Comparison of ENCODE assay signal across 1 cellular context in the genomic region with DNA sequence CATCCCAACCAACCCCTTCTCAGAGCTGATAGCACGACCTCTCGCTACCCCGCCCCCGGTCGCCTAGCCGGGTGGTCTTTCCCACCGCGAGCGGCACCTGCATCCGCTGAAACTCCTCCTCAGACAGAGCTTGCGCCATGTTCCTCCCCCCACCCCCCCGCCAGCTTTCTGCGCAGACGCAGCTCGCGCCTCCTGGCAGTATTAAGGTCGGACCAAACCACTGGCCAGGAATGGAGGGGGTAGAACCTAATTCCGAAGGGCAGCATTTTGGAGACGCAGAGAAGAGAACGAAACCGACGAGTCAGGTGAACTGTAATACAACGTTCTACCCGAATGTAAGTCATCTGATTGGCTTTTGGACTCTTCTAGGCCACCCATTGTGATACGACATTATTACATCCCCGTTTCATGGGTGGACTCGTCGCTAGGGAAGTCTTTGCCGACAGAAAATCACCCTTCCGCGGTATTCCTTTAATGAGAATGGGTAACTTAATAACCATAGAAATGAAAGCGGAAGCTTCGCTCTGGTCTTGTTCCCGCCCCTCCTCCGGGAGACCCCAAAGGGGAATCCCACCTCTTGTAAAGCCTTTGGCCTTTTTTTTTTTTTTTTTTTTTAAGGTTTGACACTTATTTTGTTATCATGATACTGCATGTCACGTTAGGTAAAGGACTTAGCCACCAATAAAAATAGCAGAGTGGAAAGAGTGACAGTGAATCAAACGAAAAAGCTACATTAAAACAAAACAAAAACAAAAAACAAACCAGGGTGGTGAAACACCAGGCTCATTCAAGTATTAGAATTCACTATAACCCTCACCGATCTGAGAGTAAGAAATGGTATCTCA.
TF ChIP-seq lines count a peak whose summit lies in the region.

A gene with protein sequence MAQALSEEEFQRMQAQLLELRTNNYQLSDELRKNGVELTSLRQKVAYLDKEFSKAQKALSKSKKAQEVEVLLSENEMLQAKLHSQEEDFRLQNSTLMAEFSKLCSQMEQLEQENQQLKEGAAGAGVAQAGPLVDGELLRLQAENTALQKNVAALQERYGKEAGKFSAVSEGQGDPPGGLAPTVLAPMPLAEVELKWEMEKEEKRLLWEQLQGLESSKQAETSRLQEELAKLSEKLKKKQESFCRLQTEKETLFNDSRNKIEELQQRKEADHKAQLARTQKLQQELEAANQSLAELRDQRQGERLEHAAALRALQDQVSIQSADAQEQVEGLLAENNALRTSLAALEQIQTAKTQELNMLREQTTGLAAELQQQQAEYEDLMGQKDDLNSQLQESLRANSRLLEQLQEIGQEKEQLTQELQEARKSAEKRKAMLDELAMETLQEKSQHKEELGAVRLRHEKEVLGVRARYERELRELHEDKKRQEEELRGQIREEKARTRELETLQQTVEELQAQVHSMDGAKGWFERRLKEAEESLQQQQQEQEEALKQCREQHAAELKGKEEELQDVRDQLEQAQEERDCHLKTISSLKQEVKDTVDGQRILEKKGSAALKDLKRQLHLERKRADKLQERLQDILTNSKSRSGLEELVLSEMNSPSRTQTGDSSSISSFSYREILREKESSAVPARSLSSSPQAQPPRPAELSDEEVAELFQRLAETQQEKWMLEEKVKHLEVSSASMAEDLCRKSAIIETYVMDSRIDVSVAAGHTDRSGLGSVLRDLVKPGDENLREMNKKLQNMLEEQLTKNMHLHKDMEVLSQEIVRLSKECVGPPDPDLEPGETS (minus strand): TSS at position 174 of the 845 bp plus-strand sequence. CDS start 35 bp downstream, at position 139.

TF ChIP-seq in HEK293, 187 proteins besides CTCF, POLR2A, EP300 and RAD21 (continued from another document and continues in another):
- TF ChIP-seq, protein P1, sequence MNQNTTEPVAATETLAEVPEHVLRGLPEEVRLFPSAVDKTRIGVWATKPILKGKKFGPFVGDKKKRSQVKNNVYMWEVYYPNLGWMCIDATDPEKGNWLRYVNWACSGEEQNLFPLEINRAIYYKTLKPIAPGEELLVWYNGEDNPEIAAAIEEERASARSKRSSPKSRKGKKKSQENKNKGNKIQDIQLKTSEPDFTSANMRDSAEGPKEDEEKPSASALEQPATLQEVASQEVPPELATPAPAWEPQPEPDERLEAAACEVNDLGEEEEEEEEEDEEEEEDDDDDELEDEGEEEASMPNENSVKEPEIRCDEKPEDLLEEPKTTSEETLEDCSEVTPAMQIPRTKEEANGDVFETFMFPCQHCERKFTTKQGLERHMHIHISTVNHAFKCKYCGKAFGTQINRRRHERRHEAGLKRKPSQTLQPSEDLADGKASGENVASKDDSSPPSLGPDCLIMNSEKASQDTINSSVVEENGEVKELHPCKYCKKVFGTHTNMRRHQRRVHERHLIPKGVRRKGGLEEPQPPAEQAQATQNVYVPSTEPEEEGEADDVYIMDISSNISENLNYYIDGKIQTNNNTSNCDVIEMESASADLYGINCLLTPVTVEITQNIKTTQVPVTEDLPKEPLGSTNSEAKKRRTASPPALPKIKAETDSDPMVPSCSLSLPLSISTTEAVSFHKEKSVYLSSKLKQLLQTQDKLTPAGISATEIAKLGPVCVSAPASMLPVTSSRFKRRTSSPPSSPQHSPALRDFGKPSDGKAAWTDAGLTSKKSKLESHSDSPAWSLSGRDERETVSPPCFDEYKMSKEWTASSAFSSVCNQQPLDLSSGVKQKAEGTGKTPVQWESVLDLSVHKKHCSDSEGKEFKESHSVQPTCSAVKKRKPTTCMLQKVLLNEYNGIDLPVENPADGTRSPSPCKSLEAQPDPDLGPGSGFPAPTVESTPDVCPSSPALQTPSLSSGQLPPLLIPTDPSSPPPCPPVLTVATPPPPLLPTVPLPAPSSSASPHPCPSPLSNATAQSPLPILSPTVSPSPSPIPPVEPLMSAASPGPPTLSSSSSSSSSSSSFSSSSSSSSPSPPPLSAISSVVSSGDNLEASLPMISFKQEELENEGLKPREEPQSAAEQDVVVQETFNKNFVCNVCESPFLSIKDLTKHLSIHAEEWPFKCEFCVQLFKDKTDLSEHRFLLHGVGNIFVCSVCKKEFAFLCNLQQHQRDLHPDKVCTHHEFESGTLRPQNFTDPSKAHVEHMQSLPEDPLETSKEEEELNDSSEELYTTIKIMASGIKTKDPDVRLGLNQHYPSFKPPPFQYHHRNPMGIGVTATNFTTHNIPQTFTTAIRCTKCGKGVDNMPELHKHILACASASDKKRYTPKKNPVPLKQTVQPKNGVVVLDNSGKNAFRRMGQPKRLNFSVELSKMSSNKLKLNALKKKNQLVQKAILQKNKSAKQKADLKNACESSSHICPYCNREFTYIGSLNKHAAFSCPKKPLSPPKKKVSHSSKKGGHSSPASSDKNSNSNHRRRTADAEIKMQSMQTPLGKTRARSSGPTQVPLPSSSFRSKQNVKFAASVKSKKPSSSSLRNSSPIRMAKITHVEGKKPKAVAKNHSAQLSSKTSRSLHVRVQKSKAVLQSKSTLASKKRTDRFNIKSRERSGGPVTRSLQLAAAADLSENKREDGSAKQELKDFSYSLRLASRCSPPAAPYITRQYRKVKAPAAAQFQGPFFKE (tag by site-specific recombination; IDR thresholded peaks at IDR 0.05; ENCODE audit: borderline replicate concordance) = no peak
- TF ChIP-seq ZNF174 (tag by site-specific recombination; IDR thresholded peaks at IDR 0.05) (no peak), ZBTB48 (tag by site-specific recombination; IDR thresholded peaks at IDR 0.05) (no peak), GLIS2 (tag by site-specific recombination; IDR thresholded peaks at IDR 0.05) (peak; percentile 69), ZNF561 (tag by site-specific recombination; IDR thresholded peaks at IDR 0.05; ENCODE audit: borderline replicate concordance) (0 out of 2 replicates have a peak, but pooled peaks have one; percentile 32), ZNF239 (tag by site-specific recombination; IDR thresholded peaks at IDR 0.05) (no peak), ZNF830 (tag by site-specific recombination; IDR thresholded peaks at IDR 0.05; ENCODE audit: low read depth) (no peak), ZNF214 (tag by site-specific recombination; IDR thresholded peaks at IDR 0.05; ENCODE audit: borderline replicate concordance) (no peak), ZBTB17 (tag by site-specific recombination; IDR thresholded peaks at IDR 0.05) (0 out of 2 replicates have a peak, but pooled peaks have one; percentile 48), ZFHX2 (tag by site-specific recombination; conservative IDR thresholded peaks at IDR 0.05) (no peak), YY2 (tag by site-specific recombination; IDR thresholded peaks at IDR 0.05) (peak; percentile 75), GLI2 (tag by site-specific recombination; IDR thresholded peaks at IDR 0.05; ENCODE audit: borderline replicate concordance, low read depth) (no peak), ZNF555 (tag by site-specific recombination; conservative IDR thresholded peaks at IDR 0.05) (no peak), ZNF660 (tag by site-specific recombination; IDR thresholded peaks at IDR 0.05) (peak; percentile 75; the same call in 1 of the 2 replicates), ZSCAN23 (tag by site-specific recombination; IDR thresholded peaks at IDR 0.05) (no peak), ZNF76 (tag by site-specific recombination; IDR thresholded peaks at IDR 0.05; ENCODE audit: borderline replicate concordance, low read depth) (no peak), ZNF596 (tag by site-specific recombination; IDR thresholded peaks at IDR 0.05) (no peak), ZNF626 (tag by site-specific recombination; IDR thresholded peaks at IDR 0.05) (no peak), TCF7L2 (IDR thresholded peaks at IDR 0.05; ENCODE audit: borderline replicate concordance, low read depth, low read length) (no peak), ZNF341 (tag by site-specific recombination; IDR thresholded peaks at IDR 0.05; ENCODE audit: low read depth) (no peak), ZNF48 (tag by site-specific recombination; IDR thresholded peaks at IDR 0.05) (no peak), KLF10 (tag by site-specific recombination; IDR thresholded peaks at IDR 0.05) (peak; percentile 37; the same call in 1 of the 2 replicates), ZNF514 (tag by site-specific recombination; IDR thresholded peaks at IDR 0.05) (no peak), SP7 (tag by site-specific recombination; IDR thresholded peaks at IDR 0.05) (peak; percentile 68), ZNF211 (tag by site-specific recombination; IDR thresholded peaks at IDR 0.05; ENCODE audit: low read depth) (no peak)
- TF ChIP-seq, protein P2, sequence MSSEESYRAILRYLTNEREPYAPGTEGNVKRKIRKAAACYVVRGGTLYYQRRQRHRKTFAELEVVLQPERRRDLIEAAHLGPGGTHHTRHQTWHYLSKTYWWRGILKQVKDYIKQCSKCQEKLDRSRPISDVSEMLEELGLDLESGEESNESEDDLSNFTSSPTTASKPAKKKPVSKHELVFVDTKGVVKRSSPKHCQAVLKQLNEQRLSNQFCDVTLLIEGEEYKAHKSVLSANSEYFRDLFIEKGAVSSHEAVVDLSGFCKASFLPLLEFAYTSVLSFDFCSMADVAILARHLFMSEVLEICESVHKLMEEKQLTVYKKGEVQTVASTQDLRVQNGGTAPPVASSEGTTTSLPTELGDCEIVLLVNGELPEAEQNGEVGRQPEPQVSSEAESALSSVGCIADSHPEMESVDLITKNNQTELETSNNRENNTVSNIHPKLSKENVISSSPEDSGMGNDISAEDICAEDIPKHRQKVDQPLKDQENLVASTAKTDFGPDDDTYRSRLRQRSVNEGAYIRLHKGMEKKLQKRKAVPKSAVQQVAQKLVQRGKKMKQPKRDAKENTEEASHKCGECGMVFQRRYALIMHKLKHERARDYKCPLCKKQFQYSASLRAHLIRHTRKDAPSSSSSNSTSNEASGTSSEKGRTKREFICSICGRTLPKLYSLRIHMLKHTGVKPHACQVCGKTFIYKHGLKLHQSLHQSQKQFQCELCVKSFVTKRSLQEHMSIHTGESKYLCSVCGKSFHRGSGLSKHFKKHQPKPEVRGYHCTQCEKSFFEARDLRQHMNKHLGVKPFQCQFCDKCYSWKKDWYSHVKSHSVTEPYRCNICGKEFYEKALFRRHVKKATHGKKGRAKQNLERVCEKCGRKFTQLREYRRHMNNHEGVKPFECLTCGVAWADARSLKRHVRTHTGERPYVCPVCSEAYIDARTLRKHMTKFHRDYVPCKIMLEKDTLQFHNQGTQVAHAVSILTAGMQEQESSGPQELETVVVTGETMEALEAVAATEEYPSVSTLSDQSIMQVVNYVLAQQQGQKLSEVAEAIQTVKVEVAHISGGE (tag by site-specific recombination; conservative IDR thresholded peaks at IDR 0.05; ENCODE audit: low read depth) = no peak; the same call in 1 of the 2 replicates
- TF ChIP-seq, protein P3, sequence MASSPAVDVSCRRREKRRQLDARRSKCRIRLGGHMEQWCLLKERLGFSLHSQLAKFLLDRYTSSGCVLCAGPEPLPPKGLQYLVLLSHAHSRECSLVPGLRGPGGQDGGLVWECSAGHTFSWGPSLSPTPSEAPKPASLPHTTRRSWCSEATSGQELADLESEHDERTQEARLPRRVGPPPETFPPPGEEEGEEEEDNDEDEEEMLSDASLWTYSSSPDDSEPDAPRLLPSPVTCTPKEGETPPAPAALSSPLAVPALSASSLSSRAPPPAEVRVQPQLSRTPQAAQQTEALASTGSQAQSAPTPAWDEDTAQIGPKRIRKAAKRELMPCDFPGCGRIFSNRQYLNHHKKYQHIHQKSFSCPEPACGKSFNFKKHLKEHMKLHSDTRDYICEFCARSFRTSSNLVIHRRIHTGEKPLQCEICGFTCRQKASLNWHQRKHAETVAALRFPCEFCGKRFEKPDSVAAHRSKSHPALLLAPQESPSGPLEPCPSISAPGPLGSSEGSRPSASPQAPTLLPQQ (tag by site-specific recombination; IDR thresholded peaks at IDR 0.05) = 0 out of 2 replicates have a peak, but pooled peaks have one; percentile 39
- TF ChIP-seq, protein P4, sequence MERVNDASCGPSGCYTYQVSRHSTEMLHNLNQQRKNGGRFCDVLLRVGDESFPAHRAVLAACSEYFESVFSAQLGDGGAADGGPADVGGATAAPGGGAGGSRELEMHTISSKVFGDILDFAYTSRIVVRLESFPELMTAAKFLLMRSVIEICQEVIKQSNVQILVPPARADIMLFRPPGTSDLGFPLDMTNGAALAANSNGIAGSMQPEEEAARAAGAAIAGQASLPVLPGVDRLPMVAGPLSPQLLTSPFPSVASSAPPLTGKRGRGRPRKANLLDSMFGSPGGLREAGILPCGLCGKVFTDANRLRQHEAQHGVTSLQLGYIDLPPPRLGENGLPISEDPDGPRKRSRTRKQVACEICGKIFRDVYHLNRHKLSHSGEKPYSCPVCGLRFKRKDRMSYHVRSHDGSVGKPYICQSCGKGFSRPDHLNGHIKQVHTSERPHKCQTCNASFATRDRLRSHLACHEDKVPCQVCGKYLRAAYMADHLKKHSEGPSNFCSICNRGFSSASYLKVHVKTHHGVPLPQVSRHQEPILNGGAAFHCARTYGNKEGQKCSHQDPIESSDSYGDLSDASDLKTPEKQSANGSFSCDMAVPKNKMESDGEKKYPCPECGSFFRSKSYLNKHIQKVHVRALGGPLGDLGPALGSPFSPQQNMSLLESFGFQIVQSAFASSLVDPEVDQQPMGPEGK (tag by site-specific recombination; IDR thresholded peaks at IDR 0.05) = peak; percentile 98
- TF ChIP-seq, protein P5, sequence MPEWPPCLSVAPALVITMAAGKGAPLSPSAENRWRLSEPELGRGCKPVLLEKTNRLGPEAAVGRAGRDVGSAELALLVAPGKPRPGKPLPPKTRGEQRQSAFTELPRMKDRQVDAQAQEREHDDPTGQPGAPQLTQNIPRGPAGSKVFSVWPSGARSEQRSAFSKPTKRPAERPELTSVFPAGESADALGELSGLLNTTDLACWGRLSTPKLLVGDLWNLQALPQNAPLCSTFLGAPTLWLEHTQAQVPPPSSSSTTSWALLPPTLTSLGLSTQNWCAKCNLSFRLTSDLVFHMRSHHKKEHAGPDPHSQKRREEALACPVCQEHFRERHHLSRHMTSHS (tag by site-specific recombination; IDR thresholded peaks at IDR 0.05) = no peak
- TF ChIP-seq, protein P6, sequence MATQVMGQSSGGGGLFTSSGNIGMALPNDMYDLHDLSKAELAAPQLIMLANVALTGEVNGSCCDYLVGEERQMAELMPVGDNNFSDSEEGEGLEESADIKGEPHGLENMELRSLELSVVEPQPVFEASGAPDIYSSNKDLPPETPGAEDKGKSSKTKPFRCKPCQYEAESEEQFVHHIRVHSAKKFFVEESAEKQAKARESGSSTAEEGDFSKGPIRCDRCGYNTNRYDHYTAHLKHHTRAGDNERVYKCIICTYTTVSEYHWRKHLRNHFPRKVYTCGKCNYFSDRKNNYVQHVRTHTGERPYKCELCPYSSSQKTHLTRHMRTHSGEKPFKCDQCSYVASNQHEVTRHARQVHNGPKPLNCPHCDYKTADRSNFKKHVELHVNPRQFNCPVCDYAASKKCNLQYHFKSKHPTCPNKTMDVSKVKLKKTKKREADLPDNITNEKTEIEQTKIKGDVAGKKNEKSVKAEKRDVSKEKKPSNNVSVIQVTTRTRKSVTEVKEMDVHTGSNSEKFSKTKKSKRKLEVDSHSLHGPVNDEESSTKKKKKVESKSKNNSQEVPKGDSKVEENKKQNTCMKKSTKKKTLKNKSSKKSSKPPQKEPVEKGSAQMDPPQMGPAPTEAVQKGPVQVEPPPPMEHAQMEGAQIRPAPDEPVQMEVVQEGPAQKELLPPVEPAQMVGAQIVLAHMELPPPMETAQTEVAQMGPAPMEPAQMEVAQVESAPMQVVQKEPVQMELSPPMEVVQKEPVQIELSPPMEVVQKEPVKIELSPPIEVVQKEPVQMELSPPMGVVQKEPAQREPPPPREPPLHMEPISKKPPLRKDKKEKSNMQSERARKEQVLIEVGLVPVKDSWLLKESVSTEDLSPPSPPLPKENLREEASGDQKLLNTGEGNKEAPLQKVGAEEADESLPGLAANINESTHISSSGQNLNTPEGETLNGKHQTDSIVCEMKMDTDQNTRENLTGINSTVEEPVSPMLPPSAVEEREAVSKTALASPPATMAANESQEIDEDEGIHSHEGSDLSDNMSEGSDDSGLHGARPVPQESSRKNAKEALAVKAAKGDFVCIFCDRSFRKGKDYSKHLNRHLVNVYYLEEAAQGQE (tag by site-specific recombination; IDR thresholded peaks at IDR 0.05) = no peak
